In the genomic region with DNA sequence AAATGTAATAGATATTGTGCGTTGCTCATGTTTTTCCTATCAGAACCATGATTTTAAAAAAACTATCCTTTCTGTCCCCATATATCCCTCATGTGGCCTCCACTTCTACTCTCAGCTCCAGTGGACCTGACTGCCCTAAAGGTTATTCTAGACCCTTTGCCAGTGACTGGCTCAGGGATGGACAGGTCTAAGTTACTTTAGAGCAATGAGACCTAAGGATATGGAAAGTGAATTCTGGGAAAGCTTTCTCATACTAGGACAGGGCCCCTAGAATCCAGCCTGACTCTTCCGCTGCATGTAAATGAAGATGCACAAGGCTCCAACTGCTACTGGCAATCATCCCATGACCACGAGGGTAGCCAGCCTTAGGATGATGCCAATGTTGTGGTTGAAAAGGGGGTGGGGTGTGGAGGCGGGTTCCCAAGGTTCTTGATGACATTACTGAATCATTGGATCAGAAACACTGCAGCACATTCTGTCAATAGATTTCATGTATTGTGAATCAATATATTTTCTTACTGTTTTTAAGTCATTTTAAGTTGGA, we compare ENCODE assay signal across 15 cellular contexts. TPM values are rescaled to one million over a fixed set of nuclear protein-coding genes. Genes with fewer than 3 reads are reported as not detected.
A peak's percentile ranks its signal among the peaks of the same experiment; 100 is the strongest.
DNase-seq lines count a peak whose midpoint lies in the region; ATAC-seq, FAIRE-seq and TF ChIP-seq lines count a peak whose summit lies in the region.
"Had no signal": no experiment of that assay in that cellular context is flagged by ENCODE, and none has a peak within 500 bp of the region (broad histone marks: within the 10 kb centered on the region; RNA-seq: fewer than 3 reads in every experiment).

No MANE protein-coding gene starts in this region.

- H3K4me2 ChIP-seq in HCT116 (ENCODE audit: low read length), result no peak overlapping the region
- no peak overlapping the region for H3K4me2 ChIP-seq in PC-3 (ENCODE audit: low read length)

- H3K79me2 ChIP-seq in HCT116 (ENCODE audit: insufficient read depth, low read length), result peaks cover 49% of the 10 kb centered on the region
- H3K79me2 ChIP-seq in PC-3 (ENCODE audit: low read length), result peaks cover 7% of the 10 kb centered on the region; the same call in 1 of the 2 replicates

- H3K9ac ChIP-seq in HCT116 (ENCODE audit: low read length) (no peak overlapping the region), PC-3 (ENCODE audit: low read length) (no peak overlapping the region)

- H3K4me3 ChIP-seq in AG10803 (ENCODE audit: low read length) (no peak overlapping the region), HCT116 (replicated peaks in 1 of 2; ENCODE audit: low read depth in 1 of 2, low read length in 2 of 2) (no peak overlapping the region), astrocyte of the cerebellum (ENCODE audit: low read depth, low read length) (no peak overlapping the region), PC-3 (ENCODE audit: low read length) (no peak overlapping the region)
- H3K4me3 ChIP-seq: colonic mucosa, mucosa of descending colon had no signal

- H2AFZ ChIP-seq in HCT116 (ENCODE audit: low read depth, low read length, poor library complexity, severe bottlenecking) (no peak overlapping the region), PC-3 (ENCODE audit: low read length) (no peak overlapping the region)

- peaks cover 9 to 12% of the 10 kb centered on the region in 2 experiments; a peak in 3 of 4 replicates for H3K4me1 ChIP-seq in HCT116 (ENCODE audit: control insufficient read depth in 1 of 2, insufficient read depth in 2 of 2, low read length in 2 of 2)
- no peaks in the 10 kb centered on the region for H3K4me1 ChIP-seq in PC-3 (ENCODE audit: insufficient read depth, low read length)

- DNase-seq in AG10803 (ENCODE audit: low read depth), result peak; percentile 4
- DNase-seq in HCT116 (ENCODE audit: low read depth, low spot score), result no peak
- DNase-seq in astrocyte of the cerebellum (ENCODE audit: low read depth), result peak; percentile 38
- no peak for DNase-seq in frontal cortex (ENCODE audit: low spot score in 2 of 2)
- no peak for DNase-seq in NCI-H1930 (lab: John Stamatoyannopoulos, UW)
- no peak for DNase-seq in iPS-NIHi7 (ENCODE audit: extremely low spot score)
- no peak for DNase-seq in PC-3
- DNase-seq: activated gamma-delta T cell; AML-193; colonic mucosa; mucosa of descending colon; NCI-H1092 treated with DMSO at 0.1 percent for 48 hours; stimulated activated naive CD4-positive, alpha-beta T cell had no signal

- H3K27ac ChIP-seq in HCT116 (ENCODE audit: low read depth, low read length) (no peak overlapping the region), layer of hippocampus (ENCODE audit: low read depth, low read length) (peak overlapping the region; percentile 86), PC-3 (ENCODE audit: low read length) (no peak overlapping the region)
- H3K27ac ChIP-seq: colonic mucosa had no signal

- TF ChIP-seq CTCF in AG10803 (conservative IDR thresholded peaks at IDR 0.05; ENCODE audit: low read length) (no peak), HCT116 (IDR thresholded peaks at IDR 0.05 in 2 of 3, conservative IDR thresholded peaks at IDR 0.05 in 1 of 3; ENCODE audit: borderline replicate concordance in 1 of 3, insufficient read depth in 1 of 3, low read depth in 2 of 3, low read length in 2 of 3) (no peak), astrocyte of the cerebellum (IDR thresholded peaks at IDR 0.05; ENCODE audit: low read depth, low read length, missing control alignments) (no peak), PC-3 (conservative IDR thresholded peaks at IDR 0.05; ENCODE audit: low read depth, low read length) (no peak)

- peaks cover 6 to 10% of the 10 kb centered on the region in 2 experiments for H3K36me3 ChIP-seq in HCT116 (ENCODE audit: control insufficient read depth in 1 of 2, insufficient read depth in 2 of 2, low read length in 2 of 2)
- H3K36me3 ChIP-seq in PC-3 (ENCODE audit: low read depth, low read length), result peaks cover 35% of the 10 kb centered on the region
- H3K36me3 ChIP-seq: colonic mucosa had no signal

- CTCF ChIA-PET in HCT116 (lab: Charles Lee) (no interaction called here), PC-3 (lab: Charles Lee) (no interaction called here)

- no peaks in the 10 kb centered on the region for H3K27me3 ChIP-seq in HCT116 (ENCODE audit: insufficient read depth, low read length)
- no peaks in the 10 kb centered on the region for H3K27me3 ChIP-seq in layer of hippocampus (ENCODE audit: control insufficient read depth, insufficient read depth, low read length)
- no peaks in the 10 kb centered on the region for H3K27me3 ChIP-seq in PC-3 (ENCODE audit: low read length)
- H3K27me3 ChIP-seq: colonic mucosa had no signal

- peaks cover 5% of the 10 kb centered on the region; the same call in 1 of the 2 replicates for H4K20me1 ChIP-seq in HCT116 (ENCODE audit: insufficient read depth)
- H4K20me1 ChIP-seq in PC-3 (ENCODE audit: low read length), result no peaks in the 10 kb centered on the region

- no peaks in the 10 kb centered on the region for H3F3A ChIP-seq in PC-3 (ENCODE audit: low read length, unreplicated experiment)

- intact Hi-C loops in HCT116 (cut with micrococcal nuclease) (no loop called here), PC-3 (cut with micrococcal nuclease) (no loop called here)

- TF ChIP-seq RAD21 in HCT116 (IDR thresholded peaks at IDR 0.05; ENCODE audit: low read depth), result no peak

- BruUV-seq in HCT116 (replicated peaks; lab: Mats Ljungman, UMichigan) (no TSS peak), PC-3 (replicated peaks; lab: Mats Ljungman, UMichigan) (no TSS peak)

- H3K9me2 ChIP-seq in HCT116 (ENCODE audit: insufficient read depth), result no peaks in the 10 kb centered on the region
- H3K9me2 ChIP-seq in PC-3 (replicated peaks; ENCODE audit: low read length), result no peaks in the 10 kb centered on the region

- RAD21 ChIA-PET in HCT116 (lab: Charles Lee; ENCODE audit: low non-redundant PET in 1 of 2, low total read pairs in 2 of 2, uncharacterized antibody in 2 of 2, unreplicated experiment in 2 of 2), result no interaction called here

- peak; percentile 34; the same call in 1 of the 2 replicates for ATAC-seq in HCT116
- no peak for ATAC-seq in PC-3
- ATAC-seq: esophagus mucosa, mucosa of descending colon had no signal

- POLR2A ChIA-PET in HCT116 (lab: Charles Lee), result no interaction called here
- POLR2A ChIA-PET in PC-3 (lab: Charles Lee; ENCODE audit: unreplicated experiment), result no interaction called here

- no peaks in the 10 kb centered on the region for H3K9me3 ChIP-seq in HCT116 (ENCODE audit: control insufficient read depth in 1 of 2, insufficient read depth in 1 of 2, low read depth in 1 of 2, low read length in 2 of 2)
- no peaks in the 10 kb centered on the region for H3K9me3 ChIP-seq in PC-3 (ENCODE audit: low read length)
- H3K9me3 ChIP-seq: colonic mucosa, mucosa of descending colon had no signal

- in situ Hi-C loops in astrocyte of the cerebellum (cut with HindIII; ENCODE audit: low sequenced_read_pairs), result no loop called here

- FAIRE-seq in frontal cortex (lab: Jason Lieb, UNC), result no peak

- no peak for TF ChIP-seq POLR2A in HCT116 (IDR thresholded peaks at IDR 0.05; ENCODE audit: borderline replicate concordance, extremely low read depth, insufficient read depth, insufficient read length)

TF ChIP-seq in HCT116, 20 proteins besides CTCF, POLR2A, EP300 and RAD21:
- no peak for TF ChIP-seq EGR1 (IDR thresholded peaks at IDR 0.05; ENCODE audit: low read depth)
- TF ChIP-seq, protein P1, sequence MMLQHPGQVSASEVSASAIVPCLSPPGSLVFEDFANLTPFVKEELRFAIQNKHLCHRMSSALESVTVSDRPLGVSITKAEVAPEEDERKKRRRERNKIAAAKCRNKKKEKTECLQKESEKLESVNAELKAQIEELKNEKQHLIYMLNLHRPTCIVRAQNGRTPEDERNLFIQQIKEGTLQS (IDR thresholded peaks at IDR 0.05), result no peak
- TF ChIP-seq MAX (IDR thresholded peaks at IDR 0.05), result no peak
- no peak for TF ChIP-seq ZFX (IDR thresholded peaks at IDR 0.05)

RNA-seq across cellular contexts. Expression of gene C2orf69, which starts 21.3 kb away (rescaled TPM):
- total RNA-seq in HCT116 (2021; ENCODE audit: unreplicated experiment) (21.6 TPM), frontal cortex (35.5 TPM), PC-3 (2014; rRNA removed) (10.5 and 15.0 TPM in 2 replicates)
- 4.4 and 5.9 TPM in 2 replicates for polyA plus RNA-seq in HCT116 (2012)

RNA-seq across cellular contexts. Expression of gene TYW5, which starts 22.9 kb away (rescaled TPM):
- total RNA-seq in HCT116 (2021; ENCODE audit: unreplicated experiment) (7.7 TPM), frontal cortex (13.9 TPM), PC-3 (2014; rRNA removed) (5.4 and 9.0 TPM in 2 replicates)
- 2.8 and 4.3 TPM in 2 replicates for polyA plus RNA-seq in HCT116 (2012)

RNA-seq across cellular contexts. Expression of gene MAIP1, which starts 23.0 kb away (rescaled TPM):
- total RNA-seq in HCT116 (2021; ENCODE audit: unreplicated experiment) (32.5 TPM), frontal cortex (14.3 TPM), PC-3 (2014; rRNA removed) (44.7 and 49.2 TPM in 2 replicates)
- 24.3 and 25.7 TPM in 2 replicates for polyA plus RNA-seq in HCT116 (2012)

Comparison
In these comparisons a context has a peak if more than half of its experiments do, and no peak if none do; other contexts are left out.
1. DNase-seq: peak in AG10803 (single experiment) and astrocyte of the cerebellum (single experiment); none in HCT116 (single experiment), frontal cortex (0 of 2), NCI-H1930 (0 of 2), iPS-NIHi7 (single experiment) and PC-3 (single experiment).